In the genomic region with DNA sequence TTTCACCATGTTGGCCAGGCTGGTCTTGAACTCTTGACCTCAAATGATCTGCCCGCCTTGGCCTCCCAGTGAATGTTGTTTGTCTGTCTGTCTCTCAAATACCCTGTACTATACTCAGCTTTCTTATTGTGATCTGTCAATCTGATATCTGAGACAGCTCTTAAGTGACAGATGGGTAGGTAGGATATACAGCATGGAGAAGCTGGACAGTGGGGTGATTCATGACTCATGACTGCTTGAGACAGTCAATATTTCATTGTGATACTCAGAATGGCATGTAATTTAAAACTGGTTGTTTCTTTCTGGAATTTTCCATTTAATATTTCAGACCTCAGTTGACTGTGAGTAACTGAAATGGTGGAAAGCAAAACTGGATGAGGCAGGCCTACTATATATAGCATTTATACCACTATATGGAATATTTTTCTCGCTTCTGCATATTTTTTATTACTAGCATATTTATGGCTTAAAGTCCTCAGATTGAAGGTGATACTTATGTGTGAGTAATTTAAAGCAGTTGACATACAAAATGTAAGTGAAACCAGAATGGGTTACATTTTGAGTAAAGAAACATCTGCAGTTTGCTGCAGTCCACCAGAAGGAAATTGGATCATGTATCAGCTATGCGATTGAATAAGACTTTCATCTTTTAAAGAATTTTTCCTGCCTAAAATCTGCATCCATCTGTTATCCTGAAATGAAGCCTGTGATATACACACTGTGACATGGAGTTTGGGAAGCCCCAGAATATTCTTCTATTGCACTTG, we compare ENCODE assay signal across 1 cellular context.
TF ChIP-seq lines count a peak whose summit lies in the region.

No MANE protein-coding gene starts in this region.

TF ChIP-seq in HepG2, 621 proteins besides CTCF, POLR2A, EP300 and RAD21:
- TF ChIP-seq GLI4 (CRISPR knock-in tag; IDR thresholded peaks at IDR 0.05; ENCODE audit: borderline replicate concordance): no peak
- no peak for TF ChIP-seq ZBTB7B (CRISPR knock-in tag; IDR thresholded peaks at IDR 0.05)
- TF ChIP-seq SMARCE1 (IDR thresholded peaks at IDR 0.05; ENCODE audit: borderline replicate concordance): no peak
- no peak for TF ChIP-seq FOXC1 (CRISPR knock-in tag; IDR thresholded peaks at IDR 0.05; ENCODE audit: borderline replicate concordance)
- TF ChIP-seq, protein P1, sequence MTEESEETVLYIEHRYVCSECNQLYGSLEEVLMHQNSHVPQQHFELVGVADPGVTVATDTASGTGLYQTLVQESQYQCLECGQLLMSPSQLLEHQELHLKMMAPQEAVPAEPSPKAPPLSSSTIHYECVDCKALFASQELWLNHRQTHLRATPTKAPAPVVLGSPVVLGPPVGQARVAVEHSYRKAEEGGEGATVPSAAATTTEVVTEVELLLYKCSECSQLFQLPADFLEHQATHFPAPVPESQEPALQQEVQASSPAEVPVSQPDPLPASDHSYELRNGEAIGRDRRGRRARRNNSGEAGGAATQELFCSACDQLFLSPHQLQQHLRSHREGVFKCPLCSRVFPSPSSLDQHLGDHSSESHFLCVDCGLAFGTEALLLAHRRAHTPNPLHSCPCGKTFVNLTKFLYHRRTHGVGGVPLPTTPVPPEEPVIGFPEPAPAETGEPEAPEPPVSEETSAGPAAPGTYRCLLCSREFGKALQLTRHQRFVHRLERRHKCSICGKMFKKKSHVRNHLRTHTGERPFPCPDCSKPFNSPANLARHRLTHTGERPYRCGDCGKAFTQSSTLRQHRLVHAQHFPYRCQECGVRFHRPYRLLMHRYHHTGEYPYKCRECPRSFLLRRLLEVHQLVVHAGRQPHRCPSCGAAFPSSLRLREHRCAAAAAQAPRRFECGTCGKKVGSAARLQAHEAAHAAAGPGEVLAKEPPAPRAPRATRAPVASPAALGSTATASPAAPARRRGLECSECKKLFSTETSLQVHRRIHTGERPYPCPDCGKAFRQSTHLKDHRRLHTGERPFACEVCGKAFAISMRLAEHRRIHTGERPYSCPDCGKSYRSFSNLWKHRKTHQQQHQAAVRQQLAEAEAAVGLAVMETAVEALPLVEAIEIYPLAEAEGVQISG (CRISPR knock-in tag; IDR thresholded peaks at IDR 0.05): no peak
- TF ChIP-seq SKI (IDR thresholded peaks at IDR 0.05; ENCODE audit: partially characterized antibody): no peak
- TF ChIP-seq ELF1 (CRISPR knock-in tag; IDR thresholded peaks at IDR 0.05): no peak
- TF ChIP-seq, protein P2, sequence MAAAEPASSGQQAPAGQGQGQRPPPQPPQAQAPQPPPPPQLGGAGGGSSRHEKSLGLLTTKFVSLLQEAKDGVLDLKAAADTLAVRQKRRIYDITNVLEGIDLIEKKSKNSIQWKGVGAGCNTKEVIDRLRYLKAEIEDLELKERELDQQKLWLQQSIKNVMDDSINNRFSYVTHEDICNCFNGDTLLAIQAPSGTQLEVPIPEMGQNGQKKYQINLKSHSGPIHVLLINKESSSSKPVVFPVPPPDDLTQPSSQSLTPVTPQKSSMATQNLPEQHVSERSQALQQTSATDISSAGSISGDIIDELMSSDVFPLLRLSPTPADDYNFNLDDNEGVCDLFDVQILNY (CRISPR knock-in tag; conservative IDR thresholded peaks at IDR 0.05): no peak
- no peak for TF ChIP-seq ZNF883 (CRISPR knock-in tag; IDR thresholded peaks at IDR 0.05; ENCODE audit: not compliant biosample characterization)
